ENCODE assay signal across 1 cellular context in genomic region chr11:65584102-65584501, GRCh38.
TF ChIP-seq lines count a peak whose summit lies in the region.

No MANE protein-coding gene starts in this region.

TF ChIP-seq in GM23338, 12 proteins besides CTCF, POLR2A, EP300 and RAD21 (continued from another document):
- TF ChIP-seq, protein P1, sequence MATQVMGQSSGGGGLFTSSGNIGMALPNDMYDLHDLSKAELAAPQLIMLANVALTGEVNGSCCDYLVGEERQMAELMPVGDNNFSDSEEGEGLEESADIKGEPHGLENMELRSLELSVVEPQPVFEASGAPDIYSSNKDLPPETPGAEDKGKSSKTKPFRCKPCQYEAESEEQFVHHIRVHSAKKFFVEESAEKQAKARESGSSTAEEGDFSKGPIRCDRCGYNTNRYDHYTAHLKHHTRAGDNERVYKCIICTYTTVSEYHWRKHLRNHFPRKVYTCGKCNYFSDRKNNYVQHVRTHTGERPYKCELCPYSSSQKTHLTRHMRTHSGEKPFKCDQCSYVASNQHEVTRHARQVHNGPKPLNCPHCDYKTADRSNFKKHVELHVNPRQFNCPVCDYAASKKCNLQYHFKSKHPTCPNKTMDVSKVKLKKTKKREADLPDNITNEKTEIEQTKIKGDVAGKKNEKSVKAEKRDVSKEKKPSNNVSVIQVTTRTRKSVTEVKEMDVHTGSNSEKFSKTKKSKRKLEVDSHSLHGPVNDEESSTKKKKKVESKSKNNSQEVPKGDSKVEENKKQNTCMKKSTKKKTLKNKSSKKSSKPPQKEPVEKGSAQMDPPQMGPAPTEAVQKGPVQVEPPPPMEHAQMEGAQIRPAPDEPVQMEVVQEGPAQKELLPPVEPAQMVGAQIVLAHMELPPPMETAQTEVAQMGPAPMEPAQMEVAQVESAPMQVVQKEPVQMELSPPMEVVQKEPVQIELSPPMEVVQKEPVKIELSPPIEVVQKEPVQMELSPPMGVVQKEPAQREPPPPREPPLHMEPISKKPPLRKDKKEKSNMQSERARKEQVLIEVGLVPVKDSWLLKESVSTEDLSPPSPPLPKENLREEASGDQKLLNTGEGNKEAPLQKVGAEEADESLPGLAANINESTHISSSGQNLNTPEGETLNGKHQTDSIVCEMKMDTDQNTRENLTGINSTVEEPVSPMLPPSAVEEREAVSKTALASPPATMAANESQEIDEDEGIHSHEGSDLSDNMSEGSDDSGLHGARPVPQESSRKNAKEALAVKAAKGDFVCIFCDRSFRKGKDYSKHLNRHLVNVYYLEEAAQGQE (IDR thresholded peaks at IDR 0.05; ENCODE audit: unreplicated experiment): no peak
- TF ChIP-seq POLR2AphosphoS5 (IDR thresholded peaks at IDR 0.05; ENCODE audit: low read depth): no peak
- TF ChIP-seq EZH2 (IDR thresholded peaks at IDR 0.05; ENCODE audit: low read depth, unreplicated experiment): no peak
- TF ChIP-seq ZNF462 (CRISPR knock-in tag; IDR thresholded peaks at IDR 0.05): no peak
- TF ChIP-seq EZH2phosphoT487 (IDR thresholded peaks at IDR 0.05; ENCODE audit: unreplicated experiment): no peak
- TF ChIP-seq ZNF331 (CRISPR knock-in tag; IDR thresholded peaks at IDR 0.05; ENCODE audit: low read depth): no peak
- no peak for TF ChIP-seq NANOG (IDR thresholded peaks at IDR 0.05; ENCODE audit: borderline replicate concordance)
- TF ChIP-seq CREB1 (CRISPR knock-in tag; IDR thresholded peaks at IDR 0.05; ENCODE audit: low read depth): no peak
- TF ChIP-seq ZNF114 (CRISPR knock-in tag; IDR thresholded peaks at IDR 0.05): no peak
- TF ChIP-seq STAT1 (IDR thresholded peaks at IDR 0.05; ENCODE audit: unreplicated experiment): no peak
- no peak for TF ChIP-seq JUNB (IDR thresholded peaks at IDR 0.05; ENCODE audit: unreplicated experiment)
